In genomic region chr2:239135531-239135930, GRCh38 we compare ENCODE assay signal across 28 cellular contexts.
"Had no signal": no experiment of that assay in that cellular context is flagged by ENCODE, and none has a peak within 500 bp of the region (broad histone marks: within the 10 kb centered on the region; RNA-seq: fewer than 3 reads in every experiment).

No MANE protein-coding gene starts in this region.

- ATAC-seq: stimulated activated effector memory CD8-positive, alpha-beta T cell treated with anti-CD3 and anti-CD28 coated beads, Interleukin-12 subunit alpha, Interleukin-12 subunit beta, amount 100 ng/mL, for 72 hours; stimulated activated memory B cell treated with anti-CD40 and anti-IgM and Interleukin-4, amounts not matched to agents 10 μg/mL and 1 μg/mL and 100 μg/mL, for 72 hours; stimulated activated naive B cell treated with anti-CD40 and anti-IgM and Interleukin-4, amounts not matched to agents 10 μg/mL and 1 μg/mL and 100 μg/mL, for 72 hours; stimulated activated naive CD8-positive, alpha-beta T cell treated with anti-CD3 and anti-CD28 coated beads, Interleukin-15, amount 100 ng/mL, for 72 hours; stimulated activated naive CD8-positive, alpha-beta T cell treated with anti-CD3 and anti-CD28 coated beads, Interleukin-15, Interleukin-2, amounts not matched to agents 100 U/mL and 50 U/mL, for 24 hours; upper lobe of right lung had no signal

- H3K27ac ChIP-seq: stomach, suprapubic skin, testis, thoracic aorta, thyroid gland, tibial artery, transverse colon, upper lobe of left lung, upper lobe of right lung, uterus, vagina had no signal

- H3K27me3 Mint-ChIP-seq: stimulated activated memory B cell treated with anti-CD40 and anti-IgM and Interleukin-4, amounts not matched to agents 10 μg/mL and 1 μg/mL and 100 μg/mL, for 72 hours; stimulated activated naive B cell treated with anti-CD40 and anti-IgM and Interleukin-4, amounts not matched to agents 10 μg/mL and 1 μg/mL and 100 μg/mL, for 72 hours; stimulated activated naive CD8-positive, alpha-beta T cell treated with anti-CD3 and anti-CD28 coated beads, Interleukin-15, amount 100 ng/mL, for 72 hours; stimulated activated naive CD8-positive, alpha-beta T cell treated with anti-CD3 and anti-CD28 coated beads, Interleukin-15, Interleukin-2, amounts not matched to agents 100 ng/mL and 50 ng/mL, for 24 hours; type B pancreatic cell had no signal

- H3K9me3 ChIP-seq: stomach, suprapubic skin, testis, thoracic aorta, thyroid gland, tibial artery, tibial nerve, transverse colon, upper lobe of left lung, upper lobe of right lung, uterus, vagina had no signal

- H3K4me1 ChIP-seq: suprapubic skin, thyroid gland, tibial artery, transverse colon, upper lobe of left lung, upper lobe of right lung, uterus, vagina had no signal

- H3K4me3 Mint-ChIP-seq: stimulated activated effector memory CD8-positive, alpha-beta T cell treated with anti-CD3 and anti-CD28 coated beads, Interleukin-12 subunit alpha, Interleukin-12 subunit beta, amount 100 ng/mL, for 72 hours; stimulated activated memory B cell treated with anti-CD40 and anti-IgM and Interleukin-4, amounts not matched to agents 10 μg/mL and 1 μg/mL and 100 μg/mL, for 72 hours; stimulated activated naive B cell treated with anti-CD40 and anti-IgM and Interleukin-4, amounts not matched to agents 10 μg/mL and 1 μg/mL and 100 μg/mL, for 72 hours; stimulated activated naive CD8-positive, alpha-beta T cell treated with anti-CD3 and anti-CD28 coated beads, Interleukin-15, amount 100 ng/mL, for 72 hours; stimulated activated naive CD8-positive, alpha-beta T cell treated with anti-CD3 and anti-CD28 coated beads, Interleukin-15, Interleukin-2, amounts not matched to agents 100 ng/mL and 50 ng/mL, for 24 hours; type B pancreatic cell had no signal

- H3K36me3 ChIP-seq: uterus had no signal

- H3K4me1 Mint-ChIP-seq: stimulated activated memory B cell treated with anti-CD40 and anti-IgM and Interleukin-4, amounts not matched to agents 10 μg/mL and 1 μg/mL and 100 μg/mL, for 72 hours; stimulated activated naive B cell treated with anti-CD40 and anti-IgM and Interleukin-4, amounts not matched to agents 10 μg/mL and 1 μg/mL and 100 μg/mL, for 72 hours; stimulated activated naive CD8-positive, alpha-beta T cell treated with anti-CD3 and anti-CD28 coated beads, Interleukin-15, amount 100 ng/mL, for 72 hours had no signal

- H3K4me3 ChIP-seq: stomach, suprapubic skin, testis, thoracic aorta, thyroid gland, tibial artery, tibial nerve, transverse colon, upper lobe of left lung, upper lobe of right lung, uterus, vagina had no signal

- H3K27ac Mint-ChIP-seq: stimulated activated effector memory CD8-positive, alpha-beta T cell treated with anti-CD3 and anti-CD28 coated beads, Interleukin-12 subunit alpha, Interleukin-12 subunit beta, amount 100 ng/mL, for 72 hours; stimulated activated memory B cell treated with anti-CD40 and anti-IgM and Interleukin-4, amounts not matched to agents 10 μg/mL and 1 μg/mL and 100 μg/mL, for 72 hours; stimulated activated naive B cell treated with anti-CD40 and anti-IgM and Interleukin-4, amounts not matched to agents 10 μg/mL and 1 μg/mL and 100 μg/mL, for 72 hours; stimulated activated naive CD8-positive, alpha-beta T cell treated with anti-CD3 and anti-CD28 coated beads, Interleukin-15, Interleukin-2, amounts not matched to agents 100 ng/mL and 50 ng/mL, for 24 hours; type B pancreatic cell had no signal

- H3K27me3 ChIP-seq: stomach, suprapubic skin, testis, thyroid gland, tibial artery, tibial nerve, transverse colon, upper lobe of left lung, upper lobe of right lung, uterus, vagina had no signal

- DNase-seq: stimulated activated CD4-positive, alpha-beta T cell treated with anti-CD3 and anti-CD28 coated beads, Interleukin-2, amount 100 ng/mL, for 48 hours; stimulated activated CD4-positive, alpha-beta T cell treated with anti-CD3 and anti-CD28 coated beads, Interleukin-4, amount 100 ng/mL, for 1 hour; stimulated activated CD4-positive, alpha-beta T cell treated with anti-CD3 and anti-CD28 coated beads, Interleukin-4, amount 100 ng/mL, for 24 hours; stimulated activated CD4-positive, alpha-beta T cell treated with anti-CD3 and anti-CD28 coated beads, Interleukin-4, amount 100 ng/mL, for 4 hours; stimulated activated CD8-positive, alpha-beta memory T cell treated with anti-CD3 and anti-CD28 coated beads, Interleukin-4, amount 100 ng/mL, for 48 hours; stimulated activated naive B cell treated with anti-CD40 and anti-IgM and Interleukin-4, amounts not matched to agents 10 μg/mL and 1 μg/mL and 100 μg/mL, for 72 hours; stimulated activated naive CD4-positive, alpha-beta T cell; stimulated activated naive CD4-positive, alpha-beta T cell treated with Interleukin-2 at 50 U/mL for 16 hours; stimulated activated naive CD8-positive, alpha-beta T cell treated with anti-CD3 and anti-CD28 coated beads, Interleukin-15, amount 100 ng/mL, for 72 hours; stimulated activated naive CD8-positive, alpha-beta T cell treated with anti-CD3 and anti-CD28 coated beads, Interleukin-15, Interleukin-2, amounts not matched to agents 100 U/mL and 50 U/mL, for 24 hours; stomach; substantia nigra; testis; thyroid gland; tibial artery; transverse colon; trophoblast cell; upper lobe of left lung; upper lobe of right lung; uterus had no signal

- H3K9me3 Mint-ChIP-seq: stimulated activated naive CD8-positive, alpha-beta T cell treated with anti-CD3 and anti-CD28 coated beads, Interleukin-15, Interleukin-2, amounts not matched to agents 100 ng/mL and 50 ng/mL, for 24 hours; type B pancreatic cell had no signal
